In genomic region chr17:66900126-66901010, GRCh38 we compare ENCODE assay signal across 11 cellular contexts.
DNase-seq lines count a peak whose midpoint lies in the region; ATAC-seq and TF ChIP-seq lines count a peak whose summit lies in the region.
"Had no signal": no experiment of that assay in that cellular context is flagged by ENCODE, and none has a peak within 500 bp of the region (broad histone marks: within the 10 kb centered on the region; RNA-seq: fewer than 3 reads in every experiment).

No MANE protein-coding gene starts in this region.

- H3K4me3 ChIP-seq in foreskin fibroblast (ENCODE audit: low read depth in 1 of 2, low read length in 2 of 2) = no peak overlapping the region

- POLR2A ChIA-PET in RWPE1 (lab: Yijun Ruan, JAX; ENCODE audit: low non-redundant PET) = no interaction called here

- no peak overlapping the region for H3K27ac ChIP-seq in RWPE1

- TF ChIP-seq CTCF in RWPE1 (conservative IDR thresholded peaks at IDR 0.05; ENCODE audit: low read depth) = peak; percentile 37
- TF ChIP-seq CTCF in foreskin fibroblast (IDR thresholded peaks at IDR 0.05; ENCODE audit: low read depth, low read length) = peak; percentile 25

- DNase-seq in 8988T (peak; percentile 23), G401 (ENCODE audit: low spot score) (peak; percentile 9), RWPE1 (ENCODE audit: low spot score) (peak; percentile 44), foreskin fibroblast (peak; percentile 18 to 53), anterior cingulate cortex (lab: John Stamatoyannopoulos, UW) (no peak), cerebellar nuclear complex (lab: John Stamatoyannopoulos, UW) (no peak)
- no peak for DNase-seq in stimulated activated CD4-positive, alpha-beta T cell treated with anti-CD3 and anti-CD28 coated beads, Interleukin-1b, Interleukin-23, amount 100 ng/mL, for 48 hours
- DNase-seq in activated naive CD4-positive, alpha-beta T cell treated with anti-CD3 and anti-CD28 coated beads, Interleukin-2, amount 50 U/mL, for 72 hours (ENCODE audit: low spot score in 2 of 2) = no peak
- DNase-seq: activated naive CD8-positive, alpha-beta T cell treated with anti-CD3 and anti-CD28 coated beads, Interleukin-2, amount 10 ng/mL, durations not matched to agents 7 days and 5 days; GDM1; T-helper 1 cell had no signal

- H3K9me3 Mint-ChIP-seq in activated naive CD4-positive, alpha-beta T cell treated with anti-CD3 and anti-CD28 coated beads, Interleukin-2, amount 50 U/mL, for 72 hours = peaks cover 0 to under 1% of the 10 kb centered on the region in 2 donors
- H3K9me3 Mint-ChIP-seq: activated naive CD8-positive, alpha-beta T cell treated with anti-CD3 and anti-CD28 coated beads, Interleukin-2, amount 10 ng/mL, durations not matched to agents 7 days and 5 days had no signal

- no peak overlapping the region for H3K27ac Mint-ChIP-seq in activated naive CD4-positive, alpha-beta T cell treated with anti-CD3 and anti-CD28 coated beads, Interleukin-2, amount 50 U/mL, for 72 hours
- H3K27ac Mint-ChIP-seq: activated naive CD8-positive, alpha-beta T cell treated with anti-CD3 and anti-CD28 coated beads, Interleukin-2, amount 10 ng/mL, durations not matched to agents 7 days and 5 days had no signal

- ATAC-seq in activated naive CD4-positive, alpha-beta T cell treated with anti-CD3 and anti-CD28 coated beads, Interleukin-2, amount 50 U/mL, for 72 hours = no peak

- in situ Hi-C loops in G401 (cut with HindIII; ENCODE audit: low sequenced_read_pairs) = no loop called here

- no peaks in the 10 kb centered on the region for H3K36me3 Mint-ChIP-seq in activated naive CD4-positive, alpha-beta T cell treated with anti-CD3 and anti-CD28 coated beads, Interleukin-2, amount 50 U/mL, for 72 hours
- H3K36me3 Mint-ChIP-seq: activated naive CD8-positive, alpha-beta T cell treated with anti-CD3 and anti-CD28 coated beads, Interleukin-2, amount 10 ng/mL, durations not matched to agents 7 days and 5 days had no signal

- CTCF ChIA-PET in RWPE1 (lab: Yijun Ruan, JAX) = interaction anchor here (0.5 to 1.4 kb wide), 9 partner anchors 10 to 799 kb away, joined by 3 to 10 read pairs (median 3); no protein-coding TSS in a partner anchor

Comparison
In these comparisons a context has a peak if more than half of its experiments do, and no peak if none do; other contexts are left out.
1. DNase-seq: peak in 8988T (single experiment), G401 (single experiment), RWPE1 (single experiment) and foreskin fibroblast (2 of 2); none in anterior cingulate cortex (0 of 58), stimulated activated CD4-positive, alpha-beta T cell treated with anti-CD3 and anti-CD28 coated beads, Interleukin-1b, Interleukin-23, amount 100 ng/mL, for 48 hours (single experiment), cerebellar nuclear complex (0 of 2) and activated naive CD4-positive, alpha-beta T cell treated with anti-CD3 and anti-CD28 coated beads, Interleukin-2, amount 50 U/mL, for 72 hours (0 of 2).